In genomic region chr11:2383823-2384722, GRCh38 we compare ENCODE assay signal across 9 cellular contexts. TPM values are rescaled to one million over a fixed set of nuclear protein-coding genes. Genes with fewer than 3 reads are reported as not detected.
A peak's percentile ranks its signal among the peaks of the same experiment; 100 is the strongest.
DNase-seq lines count a peak whose midpoint lies in the region; ATAC-seq, FAIRE-seq and TF ChIP-seq lines count a peak whose summit lies in the region.
"Had no signal": no experiment of that assay in that cellular context is flagged by ENCODE, and none has a peak within 500 bp of the region (broad histone marks: within the 10 kb centered on the region; RNA-seq: fewer than 3 reads in every experiment).

No MANE protein-coding gene starts in this region.

- no peak overlapping the region for H3K27ac Mint-ChIP-seq in MCF 10A (ENCODE audit: low read depth, unreplicated experiment)

- DNase-seq in breast epithelium (ENCODE audit: low spot score in 2 of 2) (no peak), MCF 10A (ENCODE audit: unreplicated experiment) (no peak), K562 (ENCODE audit: extremely low read depth in 1 of 4, low spot score in 3 of 4) (peak; percentile 73 to 89 (median 86)), mesenchymal stem cell (no peak), vagina (ENCODE audit: extremely low spot score in 2 of 2) (no peak), kidney tubule cell (ENCODE audit: low spot score) (no peak), NCI-H69 (lab: John Stamatoyannopoulos, UW) (no peak), BE2C (no peak)
- DNase-seq: left cardiac atrium had no signal

- POLR2A ChIA-PET in MCF 10A (lab: Yijun Ruan, JAX) (no interaction called here), K562 (lab: Yijun Ruan, JAX) (interaction anchor here (0.6 to 1.0 kb wide), 3 partner anchors 18 to 1528 kb away, joined by 3 read pairs; no protein-coding TSS in a partner anchor)

- H3K79me1 ChIP-seq in mesenchymal stem cell (replicated peaks; ENCODE audit: low read length, poor library complexity, severe bottlenecking): no peaks in the 10 kb centered on the region

- no peaks in the 10 kb centered on the region for H3K27me3 ChIP-seq in breast epithelium
- H3K27me3 ChIP-seq in K562 (ENCODE audit: control insufficient read depth in 2 of 2, insufficient read depth in 2 of 2, low read length in 2 of 2): no peaks in the 10 kb centered on the region
- H3K27me3 ChIP-seq in mesenchymal stem cell (ENCODE audit: control insufficient read depth in 1 of 2, insufficient read depth in 1 of 2, low read length in 2 of 2): no peaks in the 10 kb centered on the region
- no peaks in the 10 kb centered on the region for H3K27me3 ChIP-seq in vagina
- H3K27me3 ChIP-seq in BE2C: no peaks in the 10 kb centered on the region

- TF ChIP-seq POLR2A in breast epithelium (IDR thresholded peaks at IDR 0.05) (no peak), K562 (conservative IDR thresholded peaks at IDR 0.05) (no peak), vagina (IDR thresholded peaks at IDR 0.05) (no peak)

- H3K18ac ChIP-seq in mesenchymal stem cell (ENCODE audit: low read depth in 1 of 2, low read length in 2 of 2): peak overlapping the region; percentile 79

- H3K4me3 ChIP-seq in breast epithelium (peak overlapping the region in 2 of 3 donors; percentile 16 to 55), K562 (no peak overlapping the region), mesenchymal stem cell (ENCODE audit: insufficient read depth in 1 of 2, low read depth in 1 of 2, low read length in 2 of 2) (no peak overlapping the region), vagina (peak overlapping the region; percentile 27 to 40), BE2C (ENCODE audit: low read depth, low read length) (no peak overlapping the region)

- H3K9me3 ChIP-seq in breast epithelium (no peaks in the 10 kb centered on the region), K562 (replicated peaks; ENCODE audit: control insufficient read depth, insufficient read depth, low read depth, low read length) (no peaks in the 10 kb centered on the region), mesenchymal stem cell (ENCODE audit: control insufficient read depth, low read length) (no peaks in the 10 kb centered on the region), vagina (no peaks in the 10 kb centered on the region), BE2C (no peaks in the 10 kb centered on the region)

- 74% methylated on average over 7 of the region's 32 CpGs for WGBS in K562 (ENCODE audit: insufficient coverage, low coverage, missing lambda C conversion rate)
- 85% methylated on average over 31 of the region's 32 CpGs for WGBS in mesenchymal stem cell

- CTCF ChIA-PET in MCF 10A (lab: Yijun Ruan, JAX): interaction anchor here (1.5 kb wide), 2 partner anchors 17 to 79 kb away, joined by 3 to 5 read pairs; partner anchors contain the start of gene TSSC4
- CTCF ChIA-PET in K562 (lab: Yijun Ruan, JAX; ENCODE audit: low intra/inter-chr PET ratio): no interaction called here

- peaks cover 70 to 85% of the 10 kb centered on the region in 2 donors for H3K4me1 ChIP-seq in breast epithelium
- peaks cover 10 to 88% of the 10 kb centered on the region in 2 experiments; a peak in 3 of 5 replicates for H3K4me1 ChIP-seq in K562 (replicated peaks in 1 of 2; ENCODE audit: control insufficient read depth in 2 of 2, insufficient read depth in 2 of 2, low read length in 2 of 2)
- H3K4me1 ChIP-seq in mesenchymal stem cell (ENCODE audit: control insufficient read depth, insufficient read depth, low read depth, low read length): peaks cover 86% of the 10 kb centered on the region
- peaks cover 100% of the 10 kb centered on the region for H3K4me1 ChIP-seq in vagina
- H3K4me1 ChIP-seq in BE2C: peaks cover 2% of the 10 kb centered on the region; the same call in 1 of the 2 replicates

- no peak overlapping the region for H2BK5ac ChIP-seq in mesenchymal stem cell (ENCODE audit: low read depth, low read length, poor library complexity, severe bottlenecking)

- H3K36me3 ChIP-seq in breast epithelium (no peaks in the 10 kb centered on the region), K562 (ENCODE audit: control insufficient read depth, insufficient read depth, low read length) (peaks cover 51% of the 10 kb centered on the region; the same call in 2 of the 3 replicates), mesenchymal stem cell (ENCODE audit: control insufficient read depth in 1 of 2, insufficient read depth in 2 of 2, low read depth in 1 of 2, low read length in 2 of 2) (peaks cover 22 to 67% of the 10 kb centered on the region in 2 experiments), vagina (peaks cover 0 to 7% of the 10 kb centered on the region in 2 donors), BE2C (no peaks in the 10 kb centered on the region; the same call in 1 of the 2 replicates)

- in situ Hi-C loops in K562 (cut with MboI): no loop called here

- H3K79me2 ChIP-seq in K562 (ENCODE audit: control insufficient read depth, insufficient read depth, low read length): peaks cover 89% of the 10 kb centered on the region

- peaks cover 8% of the 10 kb centered on the region for H3K36me3 Mint-ChIP-seq in MCF 10A (ENCODE audit: insufficient read depth, unreplicated experiment)

- no peaks in the 10 kb centered on the region for H3K9me3 Mint-ChIP-seq in MCF 10A (ENCODE audit: unreplicated experiment)

- no peak overlapping the region for H3K14ac ChIP-seq in mesenchymal stem cell (ENCODE audit: low read length in 2 of 2)

- peak overlapping the region; percentile 69 for H2BK120ac ChIP-seq in mesenchymal stem cell (ENCODE audit: low read depth, low read length)

- H3K23ac ChIP-seq in mesenchymal stem cell (ENCODE audit: low read length in 2 of 2): no peak overlapping the region

- FAIRE-seq in K562 (lab: Jason Lieb, UNC): peak; percentile 26

- BruUV-seq in MCF 10A (replicated peaks; lab: Mats Ljungman, UMichigan) (no TSS peak), K562 (replicated peaks; lab: Mats Ljungman, UMichigan) (no TSS peak)

- peak overlapping the region; percentile 98 to 100 for H3K27ac ChIP-seq in breast epithelium
- no peak overlapping the region for H3K27ac ChIP-seq in K562 (ENCODE audit: extremely low read depth, low read depth, low read length)
- peak overlapping the region; percentile 39 for H3K27ac ChIP-seq in mesenchymal stem cell (ENCODE audit: low read length, poor library complexity, severe bottlenecking)
- H3K27ac ChIP-seq in vagina: peak overlapping the region; percentile 98

- H3K4me2 ChIP-seq in K562 (ENCODE audit: insufficient read depth, low read length): no peak overlapping the region
- no peak overlapping the region for H3K4me2 ChIP-seq in mesenchymal stem cell (ENCODE audit: low read length, poor library complexity, severe bottlenecking)

- peaks cover 64% of the 10 kb centered on the region for H4K20me1 ChIP-seq in K562 (replicated peaks; ENCODE audit: control insufficient read depth, insufficient read depth, low read length)

- no peak overlapping the region for H3K4me3 Mint-ChIP-seq in MCF 10A (ENCODE audit: unreplicated experiment)

- peaks cover 27% of the 10 kb centered on the region for H3K9me1 ChIP-seq in K562 (ENCODE audit: control insufficient read depth, insufficient read depth, low read length)

- intact Hi-C loops in breast epithelium (cut with DNase I; ENCODE audit: low total_unique reads) (no loop called here), MCF 10A (cut with micrococcal nuclease) (no loop called here), K562 (cut with micrococcal nuclease) (no loop called here), vagina (cut with DNase I) (no loop called here)

- no peak overlapping the region for H2BK15ac ChIP-seq in mesenchymal stem cell (ENCODE audit: low read depth, poor library complexity, severe bottlenecking)

- H3K9ac ChIP-seq in K562 (ENCODE audit: insufficient read depth in 1 of 2, low read depth in 2 of 2, low read length in 2 of 2) (0 out of 4 replicates have a peak overlapping the region, but pooled peaks of 1 of the 2 experiments have one; percentile 45), mesenchymal stem cell (ENCODE audit: low read length) (peak overlapping the region; percentile 63)

- H4K91ac ChIP-seq in mesenchymal stem cell (ENCODE audit: low read length): peak overlapping the region; percentile 52

- H2AFZ ChIP-seq in K562 (ENCODE audit: low read depth, low read length) (no peak overlapping the region), mesenchymal stem cell (ENCODE audit: low read depth, low read length) (no peak overlapping the region)

- H3K4me1 Mint-ChIP-seq in MCF 10A (ENCODE audit: insufficient read depth, unreplicated experiment): peaks cover 10% of the 10 kb centered on the region

- no peak for TF ChIP-seq RAD21 in K562 (CRISPR knock-in tag; conservative IDR thresholded peaks at IDR 0.05 in 1 of 2, IDR thresholded peaks at IDR 0.05 in 1 of 2)

- peak overlapping the region in 1 of 2 experiments; percentile 72 for H2BK12ac ChIP-seq in mesenchymal stem cell (ENCODE audit: low read length in 2 of 2)

- no peak for TF ChIP-seq EP300 in K562 (IDR thresholded peaks at IDR 0.05; ENCODE audit: low read length)

- ATAC-seq in K562: peak; percentile 82

- peak overlapping the region in 1 of 2 experiments; percentile 32 for H3K4ac ChIP-seq in mesenchymal stem cell (ENCODE audit: low read depth in 1 of 2, low read length in 2 of 2)

- H3K27me3 Mint-ChIP-seq in MCF 10A (ENCODE audit: insufficient read depth, unreplicated experiment): no peaks in the 10 kb centered on the region

- no peak for TF ChIP-seq CTCF in breast epithelium (IDR thresholded peaks at IDR 0.05)
- TF ChIP-seq CTCF in MCF 10A (IDR thresholded peaks at IDR 0.05; ENCODE audit: unreplicated experiment): no peak
- TF ChIP-seq CTCF in K562 (IDR thresholded peaks at IDR 0.05 in 2 of 3, conservative IDR thresholded peaks at IDR 0.05 in 1 of 3; ENCODE audit: insufficient read depth in 2 of 3, low read depth in 1 of 3, low read length in 3 of 3): no peak
- no peak for TF ChIP-seq CTCF in vagina (IDR thresholded peaks at IDR 0.05)
- TF ChIP-seq CTCF in BE2C (IDR thresholded peaks at IDR 0.05; ENCODE audit: low read depth, low read length): no peak

- H4K8ac ChIP-seq in mesenchymal stem cell (ENCODE audit: low read length): peak overlapping the region; percentile 70

- H2AK5ac ChIP-seq in mesenchymal stem cell (ENCODE audit: low read length, severe bottlenecking): no peak overlapping the region

RNA-seq across cellular contexts. Expression of gene CD81, which starts 7.0 kb away (rescaled TPM):
- total RNA-seq in breast epithelium (100 to 1,000 TPM; 311 to 770 (median 330) TPM), MCF 10A (2022) (183 and 187 TPM in 2 replicates), K562 (2014; rRNA removed) (43.3 and 67.2 TPM in 2 replicates), K562 (2014; rRNA removed; fragmentation: Illumina TruSeq; extraction: Trizol) (37.4 and 60.2 TPM in 2 replicates), K562 (2015; rRNA removed; fragmentation: Illumina TruSeq; extraction: Trizol) (61.7 and 64.8 TPM in 2 replicates), K562 (2021) (181 and 189 TPM in 2 replicates), vagina (526 TPM)
- 93.5 and 278 TPM in 2 replicates for total RNA-seq in K562 (2011; cell fraction: chromatin; rRNA removed; ENCODE audit: low replicate concordance)
- 344 and 368 TPM in 2 replicates for total RNA-seq in K562 (2011; cell fraction: nucleolus; rRNA removed)
- total RNA-seq in K562 (2011; cell fraction: nucleoplasm; rRNA removed): 240 and 244 TPM in 2 replicates
- polyA plus RNA-seq in K562 (2011; rRNA removed) (76.9 and 103 TPM in 2 replicates), K562 (2014; fragmentation: Illumina TruSeq; extraction: Trizol) (163 and 169 TPM in 2 replicates), K562 (2014; fragmentation: Nextera tagmentation; extraction: Ambion mirVana) (1 to 10 TPM; 2.4 to 7.0 TPM), K562 (2014; rRNA removed) (105 and 114 TPM in 2 replicates)
- 177 and 219 TPM in 2 replicates for polyA plus RNA-seq in K562 (2011; cell fraction: cytosol; rRNA removed)
- polyA plus RNA-seq in K562 (2011; cell fraction: nucleus; rRNA removed): 80.1 and 118 TPM in 2 replicates
- 157 and 238 TPM in 2 replicates for polyA plus RNA-seq in K562 (2012)
- polyA minus RNA-seq in K562 (2011; rRNA and poly(A)+ RNA removed): 67.7 and 102 TPM in 2 replicates
- 110 and 130 TPM in 2 replicates for polyA minus RNA-seq in K562 (2011; cell fraction: cytosol; rRNA and poly(A)+ RNA removed)
- 23.2 and 30.1 TPM in 2 replicates for polyA minus RNA-seq in K562 (2011; cell fraction: nucleus; rRNA and poly(A)+ RNA removed)
- polyA plus RNA-seq in mesenchymal stem cell (2013, experiment 1 of 2): 422 TPM
- 433 TPM for polyA plus RNA-seq in mesenchymal stem cell (2013, experiment 2 of 2)
- 739 TPM for polyA plus RNA-seq in BE2C (2012; ENCODE audit: insufficient read depth, insufficient read length, low read depth)

RNA-seq across cellular contexts. Expression of gene TSSC4, which starts 16.5 kb away (rescaled TPM):
- total RNA-seq in breast epithelium (10 to 100 TPM; 36.8 to 44.9 (median 37.2) TPM), MCF 10A (2022) (69.9 and 70.3 TPM in 2 replicates), K562 (2014; rRNA removed) (53.4 and 63.9 TPM in 2 replicates), K562 (2014; rRNA removed; fragmentation: Illumina TruSeq; extraction: Trizol) (3.7 and 4.7 TPM in 2 replicates), K562 (2015; rRNA removed; fragmentation: Illumina TruSeq; extraction: Trizol) (35.3 and 35.5 TPM in 2 replicates), K562 (2021) (49.0 and 54.2 TPM in 2 replicates), vagina (37.6 TPM)
- 7.2 and 32.5 TPM in 2 replicates for total RNA-seq in K562 (2011; cell fraction: chromatin; rRNA removed; ENCODE audit: low replicate concordance)
- total RNA-seq in K562 (2011; cell fraction: nucleolus; rRNA removed): 37.2 and 47.1 TPM in 2 replicates
- 21.3 and 24.4 TPM in 2 replicates for total RNA-seq in K562 (2011; cell fraction: nucleoplasm; rRNA removed)
- polyA plus RNA-seq in K562 (2011; rRNA removed) (11.0 and 16.2 TPM in 2 replicates), K562 (2014; fragmentation: Illumina TruSeq; extraction: Trizol) (6.2 and 22.8 TPM in 2 replicates), K562 (2014; fragmentation: Nextera tagmentation; extraction: Ambion mirVana) (1 to 10 TPM in 1 of 2 experiments, under 1 TPM in 1; 0.41 to 2.8 TPM), K562 (2014; rRNA removed) (29.1 and 32.5 TPM in 2 replicates)
- 17.0 and 45.2 TPM in 2 replicates for polyA plus RNA-seq in K562 (2011; cell fraction: cytosol; rRNA removed)
- 24.0 and 35.2 TPM in 2 replicates for polyA plus RNA-seq in K562 (2011; cell fraction: nucleus; rRNA removed)
- polyA plus RNA-seq in K562 (2012): 37.3 and 42.1 TPM in 2 replicates
- polyA minus RNA-seq in K562 (2011; rRNA and poly(A)+ RNA removed): 5.8 and 8.2 TPM in 2 replicates
- 13.1 and 16.7 TPM in 2 replicates for polyA minus RNA-seq in K562 (2011; cell fraction: cytosol; rRNA and poly(A)+ RNA removed)
- 26.9 and 33.5 TPM in 2 replicates for polyA minus RNA-seq in K562 (2011; cell fraction: nucleus; rRNA and poly(A)+ RNA removed)
- 69.3 TPM for polyA plus RNA-seq in mesenchymal stem cell (2013, experiment 1 of 2)
- polyA plus RNA-seq in mesenchymal stem cell (2013, experiment 2 of 2): 73.7 TPM
- 371 TPM for polyA plus RNA-seq in BE2C (2012; ENCODE audit: insufficient read depth, insufficient read length, low read depth)

Comparison
In these comparisons a context has a peak if more than half of its experiments do, and no peak if none do; other contexts are left out.
1. DNase-seq: peak in K562 (4 of 4); none in breast epithelium (0 of 2), MCF 10A (single experiment), mesenchymal stem cell (single experiment), vagina (0 of 2), kidney tubule cell (single experiment), NCI-H69 (single experiment) and BE2C (single experiment).
2. H3K4me3 ChIP-seq: peak in breast epithelium (2 of 3) and vagina (2 of 2); none in K562 (single experiment), mesenchymal stem cell (0 of 2) and BE2C (single experiment).